35 cellular contexts compared by ENCODE assay signal in the genomic region with DNA sequence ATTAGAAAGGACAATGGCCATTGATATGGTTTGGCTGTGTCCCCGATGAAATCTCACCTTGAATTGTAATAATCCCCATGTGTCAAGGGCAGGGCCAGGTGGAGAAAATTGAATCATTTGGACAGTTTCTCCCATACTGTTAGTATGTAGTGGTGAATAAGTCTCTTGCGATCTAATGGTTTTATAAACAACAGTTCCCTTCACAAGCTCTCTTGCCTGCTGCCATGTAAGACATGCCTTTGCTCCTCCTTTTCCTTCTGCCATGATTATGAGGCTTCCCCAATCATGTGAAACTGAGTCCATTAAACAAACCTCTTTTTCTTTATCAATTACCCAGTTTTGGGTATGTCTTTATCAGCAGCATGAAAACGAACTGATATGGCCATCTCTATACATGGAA.
"Had no signal": no experiment of that assay in that cellular context is flagged by ENCODE, and none has a peak within 500 bp of the region (broad histone marks: within the 10 kb centered on the region; RNA-seq: fewer than 3 reads in every experiment).

No MANE protein-coding gene starts in this region.

- H3K4me3 ChIP-seq: ascending aorta, cardiac muscle cell had no signal

- H3K4me1 ChIP-seq: ascending aorta had no signal

- H3K27me3 ChIP-seq: ascending aorta, cardiac muscle cell had no signal

- H3K4me3 Mint-ChIP-seq: activated B cell treated with CpG ODN at 0.5 μM for 24 hours; activated CD4-positive, alpha-beta memory T cell treated with anti-CD3 and anti-CD28 coated beads for 36 hours; activated CD4-positive, alpha-beta T cell treated with anti-CD3 and anti-CD28 coated beads, Interleukin-2, amount 10 ng/mL, durations not matched to agents 7 days and 5 days; activated CD8-positive, alpha-beta T cell treated with anti-CD3 and anti-CD28 coated beads for 36 hours; activated naive CD4-positive, alpha-beta T cell treated with anti-CD3 and anti-CD28 coated beads, Interleukin-2, amount 10 ng/mL, durations not matched to agents 7 days and 5 days; activated naive CD4-positive, alpha-beta T cell treated with anti-CD3 and anti-CD28 coated beads, Interleukin-2, amount 50 U/mL, for 24 hours; activated naive CD8-positive, alpha-beta T cell; activated T-cell treated with anti-CD3 and anti-CD28 coated beads, Interleukin-2, amount 50 U/mL, for 4 hours; brain; central memory CD8-positive, alpha-beta T cell; T-helper 1 cell treated with Interleukin-12 subunit alpha and Interleukin-12 subunit beta and Interleukin-4 antibody, amounts not matched to agents 30 μg/mL and 1 μg/mL, for 36 hours; T-helper 2 cell treated with Interferon-gamma antibody and Interleukin-4, amounts not matched to agents 5 μg/mL and 100 μg/mL, for 36 hours had no signal

- FAIRE-seq: bronchial epithelial cell, TTC549 had no signal

- H3K4me1 Mint-ChIP-seq: activated B cell treated with CpG ODN at 0.5 μM for 24 hours; activated CD4-positive, alpha-beta T cell treated with anti-CD3 and anti-CD28 coated beads, Interleukin-2, amount 10 ng/mL, durations not matched to agents 7 days and 5 days had no signal

- H3K27ac Mint-ChIP-seq: activated B cell treated with CpG ODN at 0.5 μM for 24 hours; activated CD4-positive, alpha-beta T cell treated with anti-CD3 and anti-CD28 coated beads, Interleukin-2, amount 10 ng/mL, durations not matched to agents 7 days and 5 days; activated naive CD4-positive, alpha-beta T cell treated with anti-CD3 and anti-CD28 coated beads, Interleukin-2, amount 10 ng/mL, durations not matched to agents 7 days and 5 days; activated naive CD4-positive, alpha-beta T cell treated with anti-CD3 and anti-CD28 coated beads, Interleukin-2, amount 50 U/mL, for 24 hours; activated naive CD8-positive, alpha-beta T cell; activated T-helper 2 cell treated with anti-CD3 and anti-CD28 coated beads, Interferon-gamma antibody, Interleukin-2, Interleukin-4, amounts not matched to agents 10 μg/mL and 5 μg/mL and 100 μg/mL, durations not matched to agents 14 hours and 24 hours and 36 hours; brain; T-helper 1 cell treated with Interleukin-12 subunit alpha and Interleukin-12 subunit beta and Interleukin-4 antibody, amounts not matched to agents 30 μg/mL and 1 μg/mL, for 36 hours; T-helper 2 cell treated with Interferon-gamma antibody and Interleukin-4, amounts not matched to agents 5 μg/mL and 100 μg/mL, for 36 hours had no signal

- H3K27ac ChIP-seq: ascending aorta, cardiac muscle cell, VCaP had no signal

- ATAC-seq: activated T-cell treated with anti-CD3 and anti-CD28 coated beads, Interleukin-2, amount 50 U/mL, for 4 hours had no signal

- H3K9me3 Mint-ChIP-seq: activated naive CD4-positive, alpha-beta T cell treated with anti-CD3 and anti-CD28 coated beads, Interleukin-2, amount 50 U/mL, for 24 hours had no signal

- H3K27me3 Mint-ChIP-seq: activated naive CD4-positive, alpha-beta T cell treated with anti-CD3 and anti-CD28 coated beads, Interleukin-2, amount 50 U/mL, for 24 hours; central memory CD8-positive, alpha-beta T cell had no signal

- DNase-seq: activated B cell treated with CpG ODN at 0.5 μM for 24 hours; activated CD4-positive, alpha-beta memory T cell treated with anti-CD3 and anti-CD28 coated beads for 36 hours; activated CD4-positive, alpha-beta T cell treated with anti-CD3 and anti-CD28 coated beads for 4 hours; activated CD4-positive, alpha-beta T cell treated with anti-CD3 and anti-CD28 coated beads, Interleukin-2, amount 10 ng/mL, durations not matched to agents 7 days and 5 days; activated CD4-positive, alpha-beta T cell treated with anti-CD3 and anti-CD28 coated beads, Interleukin-2, amount 50 U/mL, for 4 hours; activated CD4-positive, CD25-positive, alpha-beta regulatory T cell treated with anti-CD3 and anti-CD28 coated beads, Interleukin-2, amount 50 U/mL, for 72 hours; activated CD8-positive, alpha-beta memory T cell treated with anti-CD3 and anti-CD28 coated beads, Interleukin-2, amount 50 U/mL, for 4 hours; activated CD8-positive, alpha-beta T cell treated with anti-CD3 and anti-CD28 coated beads for 36 hours; activated effector memory CD4-positive, alpha-beta T cell treated with Interleukin-2 at 50 U/mL for 16 hours; activated gamma-delta T cell; activated naive CD4-positive, alpha-beta T cell treated with anti-CD3 and anti-CD28 coated beads, Interleukin-2, amount 10 ng/mL, durations not matched to agents 7 days and 5 days; activated naive CD4-positive, alpha-beta T cell treated with Interleukin-2 at 50 U/mL for 16 hours; activated T-cell treated with anti-CD3 and anti-CD28 coated beads for 4 hours; activated T-cell treated with anti-CD3 and anti-CD28 coated beads, Interleukin-2, amount 50 U/mL, for 1 hour; activated T-cell treated with anti-CD3 and anti-CD28 coated beads, Interleukin-2, amount 50 U/mL, for 4 hours; amygdala; anterior cingulate cortex; caudate nucleus; cerebellar nuclear complex; SW 1271; T-helper 1 cell; T-helper 2 cell; T-helper 9 cell had no signal

- H3K36me3 Mint-ChIP-seq: activated CD4-positive, alpha-beta memory T cell treated with anti-CD3 and anti-CD28 coated beads for 36 hours; activated naive CD4-positive, alpha-beta T cell treated with anti-CD3 and anti-CD28 coated beads, Interleukin-2, amount 10 ng/mL, durations not matched to agents 7 days and 5 days; activated naive CD4-positive, alpha-beta T cell treated with anti-CD3 and anti-CD28 coated beads, Interleukin-2, amount 50 U/mL, for 24 hours; brain had no signal

- H3K36me3 ChIP-seq: ascending aorta, cardiac muscle cell had no signal
